ENCODE assay signal across 20 cellular contexts in genomic region chr4:56348582-56348981, GRCh38.
"Had no signal": no experiment of that assay in that cellular context is flagged by ENCODE, and none has a peak within 500 bp of the region (broad histone marks: within the 10 kb centered on the region; RNA-seq: fewer than 3 reads in every experiment).

No MANE protein-coding gene starts in this region.

- H3K4me2 ChIP-seq: smooth muscle cell had no signal

- H3K79me2 ChIP-seq: parathyroid adenoma had no signal

- H3K9me3 ChIP-seq: gastroesophageal sphincter, sigmoid colon, testis, vagina had no signal

- H3K27ac Mint-ChIP-seq: activated CD4-positive, alpha-beta memory T cell treated with anti-CD3 and anti-CD28 coated beads, Interleukin-2, amount 10 ng/mL, durations not matched to agents 7 days and 5 days; activated CD4-positive, alpha-beta T cell treated with anti-CD3 and anti-CD28 coated beads, Interleukin-2, amount 10 ng/mL, durations not matched to agents 24 days and 14 days; activated naive CD4-positive, alpha-beta T cell treated with anti-CD3 and anti-CD28 coated beads, Interleukin-2, amount 50 U/mL, for 24 hours; activated T-cell treated with anti-CD3 and anti-CD28 coated beads, Interleukin-2, amount 50 U/mL, for 72 hours; endodermal cell; memory B cell had no signal

- H2AFZ ChIP-seq: parathyroid adenoma had no signal

- DNase-seq: activated CD4-positive, alpha-beta memory T cell treated with anti-CD3 and anti-CD28 coated beads, Interleukin-2, amount 10 ng/mL, durations not matched to agents 7 days and 5 days; activated CD4-positive, alpha-beta T cell treated with anti-CD3 and anti-CD28 coated beads, Interleukin-2, amount 10 ng/mL, durations not matched to agents 24 days and 14 days; activated effector memory CD4-positive, alpha-beta T cell treated with Interleukin-2 at 50 U/mL for 16 hours; activated T-cell treated with anti-CD3 and anti-CD28 coated beads, Interleukin-2, amount 50 U/mL, for 72 hours; cerebellar nuclear complex; endodermal cell; left cardiac atrium; retina; sigmoid colon; stimulated activated CD4-positive, alpha-beta T cell treated with anti-CD3 and anti-CD28 coated beads, Interleukin-2, amount 100 ng/mL, for 48 hours; stimulated activated naive CD4-positive, alpha-beta T cell; testis had no signal

- H3K4me3 Mint-ChIP-seq: activated CD4-positive, alpha-beta memory T cell treated with anti-CD3 and anti-CD28 coated beads, Interleukin-2, amount 10 ng/mL, durations not matched to agents 7 days and 5 days; activated CD4-positive, alpha-beta T cell treated with anti-CD3 and anti-CD28 coated beads, Interleukin-2, amount 10 ng/mL, durations not matched to agents 24 days and 14 days; activated naive CD4-positive, alpha-beta T cell treated with anti-CD3 and anti-CD28 coated beads, Interleukin-2, amount 50 U/mL, for 24 hours; activated T-cell treated with anti-CD3 and anti-CD28 coated beads, Interleukin-2, amount 50 U/mL, for 72 hours; endodermal cell; memory B cell had no signal

- H3K27me3 Mint-ChIP-seq: activated CD4-positive, alpha-beta memory T cell treated with anti-CD3 and anti-CD28 coated beads, Interleukin-2, amount 10 ng/mL, durations not matched to agents 7 days and 5 days; activated CD4-positive, alpha-beta T cell treated with anti-CD3 and anti-CD28 coated beads, Interleukin-2, amount 10 ng/mL, durations not matched to agents 24 days and 14 days; activated naive CD4-positive, alpha-beta T cell treated with anti-CD3 and anti-CD28 coated beads, Interleukin-2, amount 50 U/mL, for 24 hours; memory B cell had no signal

- H3K4me3 ChIP-seq: coronary artery, gastroesophageal sphincter, sigmoid colon, smooth muscle cell, testis, vagina had no signal

- ATAC-seq: activated CD4-positive, CD25-positive, alpha-beta regulatory T cell treated with anti-CD3 and anti-CD28 coated beads, Interleukin-2, amount 50 U/mL, for 24 hours; activated T-cell treated with anti-CD3 and anti-CD28 coated beads, Interleukin-2, amount 50 U/mL, for 72 hours; gastroesophageal sphincter; left cardiac atrium had no signal

- H3K9ac ChIP-seq: parathyroid adenoma had no signal

- H3K9me3 Mint-ChIP-seq: activated CD4-positive, alpha-beta memory T cell treated with anti-CD3 and anti-CD28 coated beads, Interleukin-2, amount 10 ng/mL, durations not matched to agents 7 days and 5 days; activated CD4-positive, alpha-beta T cell treated with anti-CD3 and anti-CD28 coated beads, Interleukin-2, amount 10 ng/mL, durations not matched to agents 24 days and 14 days; activated naive CD4-positive, alpha-beta T cell treated with anti-CD3 and anti-CD28 coated beads, Interleukin-2, amount 50 U/mL, for 24 hours; activated T-cell treated with anti-CD3 and anti-CD28 coated beads, Interleukin-2, amount 50 U/mL, for 72 hours; endodermal cell; memory B cell had no signal

- H3K4me1 ChIP-seq: gastroesophageal sphincter, parathyroid adenoma, sigmoid colon, testis, vagina had no signal

- H3K4me1 Mint-ChIP-seq: activated CD4-positive, alpha-beta memory T cell treated with anti-CD3 and anti-CD28 coated beads, Interleukin-2, amount 10 ng/mL, durations not matched to agents 7 days and 5 days; endodermal cell; memory B cell had no signal

- H3K27ac ChIP-seq: coronary artery, gastroesophageal sphincter, parathyroid adenoma, sigmoid colon, testis, vagina had no signal

- H3K27me3 ChIP-seq: gastroesophageal sphincter, sigmoid colon, testis, vagina had no signal
